ENCODE assay signal across 8 cellular contexts in the genomic region with DNA sequence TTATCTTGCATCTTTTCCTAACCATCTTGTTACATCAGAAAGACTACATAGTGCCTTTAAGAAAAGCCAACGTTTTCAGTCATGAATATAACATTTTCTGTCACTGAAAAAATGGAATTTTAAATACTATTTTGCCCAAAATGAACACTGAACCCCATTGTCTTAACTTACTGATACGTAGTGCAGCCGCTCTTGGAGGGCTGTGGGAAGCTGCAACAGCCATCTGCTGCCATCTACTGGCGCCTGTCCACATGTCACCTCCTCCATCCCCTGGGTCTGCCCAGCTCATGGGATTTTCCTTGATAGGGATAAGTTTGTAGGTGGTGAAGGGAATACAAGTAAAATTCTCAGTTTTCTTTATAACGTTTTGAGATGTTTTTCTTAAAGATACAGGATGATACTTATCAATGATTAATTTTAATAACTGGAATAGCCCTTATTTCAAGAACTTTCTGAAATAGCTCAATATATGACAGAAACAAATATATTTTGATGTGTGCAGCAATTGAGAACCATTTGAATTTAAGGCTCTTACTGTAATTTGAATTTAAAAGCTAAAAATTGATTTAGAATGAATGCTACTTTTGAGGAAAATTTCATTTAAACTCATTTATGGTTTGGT.
DNase-seq lines count a peak whose midpoint lies in the region; ATAC-seq, FAIRE-seq and TF ChIP-seq lines count a peak whose summit lies in the region.

No MANE protein-coding gene starts in this region.

- no peak overlapping the region for H2AFZ ChIP-seq in H1 (ENCODE audit: low read length)

- peak; percentile 86 for DNase-seq in COR-L47 (lab: John Stamatoyannopoulos, UW)
- peak; percentile 89 for DNase-seq in HPDE6-E6E7 (ENCODE audit: extremely low spot score)
- peak; percentile 54 for DNase-seq in NCI-H82 treated with DMSO at 0.1 percent for 48 hours (lab: John Stamatoyannopoulos, UW; ENCODE audit: unreplicated experiment)
- peak; percentile 34 to 56 for DNase-seq in activated CD8-positive, alpha-beta memory T cell treated with anti-CD3 and anti-CD28 coated beads for 1 hour (ENCODE audit: extremely low read depth in 1 of 2, low read depth in 1 of 2)
- DNase-seq in H1 (ENCODE audit: low read depth in 1 of 2, low spot score in 2 of 2) = peak in 1 of 2 experiments; percentile 92
- peak; percentile 83 for DNase-seq in midbrain (lab: John Stamatoyannopoulos, UW)
- peak; percentile 85 for DNase-seq in stimulated activated CD8-positive, alpha-beta memory T cell treated with anti-CD3 and anti-CD28 coated beads, Interleukin-4, amount 100 ng/mL, for 48 hours

- no peak overlapping the region for H2BK15ac ChIP-seq in H1 (ENCODE audit: low read length)

- peak; percentile 94 to 97 (median 94) for TF ChIP-seq CTCF in H1 (IDR thresholded peaks at IDR 0.05; ENCODE audit: control extremely low read depth in 1 of 3, insufficient read depth in 1 of 3, low read depth in 1 of 3, low read length in 3 of 3)

- TF ChIP-seq EP300 in H1 (IDR thresholded peaks at IDR 0.05; ENCODE audit: borderline replicate concordance in 1 of 2, low read depth in 2 of 2, low read length in 2 of 2) = no peak

- H2BK12ac ChIP-seq in H1 (ENCODE audit: low read depth, low read length) = no peak overlapping the region

- H3K4me1 ChIP-seq in H1 (replicated peaks in 1 of 4; ENCODE audit: control insufficient read depth in 3 of 4, insufficient read depth in 4 of 4, low read length in 3 of 4) = peaks cover 0 to 22% (median 20%) of the 10 kb centered on the region in 4 experiments; a peak in 6 of 7 replicates

- CTCF ChIA-PET in H1 (lab: Charles Lee; ENCODE audit: partially characterized antibody) = interaction anchor here (0.5 to 4.7 kb wide), 33 partner anchors 9 to 600 kb away, joined by 3 to 19 read pairs (median 3); no protein-coding TSS in a partner anchor

- TF ChIP-seq RAD21 in H1 (IDR thresholded peaks at IDR 0.05 in 1 of 2, conservative IDR thresholded peaks at IDR 0.05 in 1 of 2; ENCODE audit: low read depth in 2 of 2, low read length in 2 of 2) = peak; percentile 99 to 100

- H3K18ac ChIP-seq in H1 (ENCODE audit: extremely low read depth, low read length) = no peak overlapping the region

- no peak overlapping the region for H2BK120ac ChIP-seq in H1 (replicated peaks; ENCODE audit: low read depth, low read length)

- H3K79me2 ChIP-seq in H1 (ENCODE audit: control insufficient read depth in 1 of 2, insufficient read depth in 2 of 2, low read length in 2 of 2) = no peaks in the 10 kb centered on the region

- H4K20me1 ChIP-seq in H1 (replicated peaks in 1 of 2; ENCODE audit: control insufficient read depth in 1 of 2, insufficient read depth in 2 of 2, low read length in 2 of 2) = no peaks in the 10 kb centered on the region

- H3K4me2 ChIP-seq in H1 (ENCODE audit: insufficient read depth in 1 of 2, low read depth in 2 of 2, low read length in 2 of 2) = no peak overlapping the region

- 4% methylated on average over 5 of the region's 5 CpGs; no CpG with 5 or more reads in 1 of the 2 experiments for WGBS in H1 (ENCODE audit: extremely low coverage in 1 of 2, insufficient coverage in 1 of 2, insufficient read length in 1 of 2, insufficient replicate concordance in 2 of 2, low coverage in 1 of 2, low lambda C conversion rate in 2 of 2, missing lambda C conversion rate in 1 of 2), 2 experiments

- H3K27me3 ChIP-seq in H1 (replicated peaks in 1 of 4; ENCODE audit: control insufficient read depth in 3 of 4, extremely low read depth in 1 of 4, insufficient read depth in 3 of 4, low read length in 3 of 4) = no peaks in the 10 kb centered on the region

- no peak overlapping the region for H3K9ac ChIP-seq in H1 (replicated peaks in 1 of 4; ENCODE audit: extremely low read depth in 1 of 4, low read depth in 3 of 4, low read length in 3 of 4)

- H3K23ac ChIP-seq in H1 (ENCODE audit: insufficient read length) = no peak overlapping the region

- no peak overlapping the region for H2BK5ac ChIP-seq in H1 (ENCODE audit: low read depth, low read length)

- no peak overlapping the region for H2AK5ac ChIP-seq in H1 (ENCODE audit: low read depth, low read length)

- TF ChIP-seq POLR2A in H1 (IDR thresholded peaks at IDR 0.05; ENCODE audit: control extremely low read depth in 1 of 2, low read depth in 2 of 2, low read length in 2 of 2) = no peak

- FAIRE-seq in H1 (lab: Jason Lieb, UNC) = peak; percentile 96

- no peak overlapping the region for H3K56ac ChIP-seq in H1 (replicated peaks; ENCODE audit: insufficient read length, low read depth, low read length)

- no peaks in the 10 kb centered on the region for H3K9me3 ChIP-seq in H1 (ENCODE audit: insufficient read depth in 2 of 2, low read depth in 1 of 2, low read length in 1 of 2)

- H4K91ac ChIP-seq in H1 (replicated peaks; ENCODE audit: insufficient read length, low read length) = no peak overlapping the region

- H3K23me2 ChIP-seq in H1 (ENCODE audit: low read depth, low read length) = no peaks in the 10 kb centered on the region

- no peak overlapping the region for H3K4ac ChIP-seq in H1 (replicated peaks; ENCODE audit: insufficient read length, low read depth, low read length)

- H3K4me3 ChIP-seq in H1 (ENCODE audit: extremely low read depth in 1 of 4, insufficient read depth in 2 of 4, low read depth in 3 of 4, low read length in 4 of 4) = no peak overlapping the region

- H3K14ac ChIP-seq in H1 (ENCODE audit: insufficient read length) = no peak overlapping the region

- no peak overlapping the region for H4K8ac ChIP-seq in H1 (ENCODE audit: extremely low read depth, insufficient read depth, low read length)

- H3K27ac ChIP-seq in H1 (ENCODE audit: low read depth, low read length) = no peak overlapping the region

- ATAC-seq in GM21367 (IDR thresholded peaks at IDR 0.05; ENCODE audit: unreplicated experiment) = peak; percentile 88

- POLR2A ChIA-PET in H1 (lab: Charles Lee; ENCODE audit: partially characterized antibody) = interaction anchor here (0.6 kb wide), 1 partner anchor 73 kb away, joined by 4 read pairs; no protein-coding TSS in a partner anchor

- H2BK20ac ChIP-seq in H1 (ENCODE audit: low read length) = no peak overlapping the region

- no peaks in the 10 kb centered on the region for H3K36me3 ChIP-seq in H1 (ENCODE audit: control insufficient read depth in 2 of 4, insufficient read depth in 4 of 4, low read length in 3 of 4)

- no peaks in the 10 kb centered on the region for H3K79me1 ChIP-seq in H1 (ENCODE audit: low read depth, low read length)

- no peak overlapping the region for H4K5ac ChIP-seq in H1 (ENCODE audit: insufficient read length, low read depth, low read length)

TF ChIP-seq in H1, 55 proteins besides CTCF, POLR2A, EP300 and RAD21:
- TF ChIP-seq NRF1 (IDR thresholded peaks at IDR 0.05; ENCODE audit: low read depth, low read length) (no peak), CREB1 (IDR thresholded peaks at IDR 0.05) (peak; percentile 24; the same call in 1 of the 2 replicates)
- TF ChIP-seq, protein P1, sequence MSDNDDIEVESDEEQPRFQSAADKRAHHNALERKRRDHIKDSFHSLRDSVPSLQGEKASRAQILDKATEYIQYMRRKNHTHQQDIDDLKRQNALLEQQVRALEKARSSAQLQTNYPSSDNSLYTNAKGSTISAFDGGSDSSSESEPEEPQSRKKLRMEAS (IDR thresholded peaks at IDR 0.05) = 0 out of 2 replicates have a peak, but pooled peaks have one; percentile 39
